In genomic region chr2:189519631-189520387, GRCh38 we compare ENCODE assay signal across 22 cellular contexts.
DNase-seq lines count a peak whose midpoint lies in the region; ATAC-seq and TF ChIP-seq lines count a peak whose summit lies in the region.
"Had no signal": no experiment of that assay in that cellular context is flagged by ENCODE, and none has a peak within 500 bp of the region (broad histone marks: within the 10 kb centered on the region; RNA-seq: fewer than 3 reads in every experiment).

No MANE protein-coding gene starts in this region.

- no peak overlapping the region for H3K9ac ChIP-seq in neuronal stem cell (ENCODE audit: low read depth, low read length, poor library complexity)

- TF ChIP-seq CTCF in GM23338 (conservative IDR thresholded peaks at IDR 0.05; ENCODE audit: low read depth in 2 of 2) (peak in 1 of 2 experiments; percentile 43; a peak in 2 of 4 replicates), WTC11 (IDR thresholded peaks at IDR 0.05) (no peak)

- H2BK12ac ChIP-seq in neuronal stem cell (ENCODE audit: low read length): no peak overlapping the region

- no peaks in the 10 kb centered on the region for H3K36me3 Mint-ChIP-seq in GM23338 (ENCODE audit: low read depth)
- no peaks in the 10 kb centered on the region for H3K36me3 Mint-ChIP-seq in WTC11
- H3K36me3 Mint-ChIP-seq: CD8-positive, alpha-beta memory T cell; IgD-negative memory B cell had no signal

- no CpG with 5 or more reads among the region's 6 CpGs for WGBS in neuronal stem cell (ENCODE audit: extremely low coverage in 2 of 2, insufficient read length in 2 of 2, insufficient replicate concordance in 1 of 2), 2 donors

- H3K18ac ChIP-seq in neuronal stem cell (ENCODE audit: low read length): no peak overlapping the region

- ATAC-seq in GM23338: peak; percentile 89
- ATAC-seq in WTC11: peak; percentile 86
- ATAC-seq in HG02973 (IDR thresholded peaks at IDR 0.05; ENCODE audit: unreplicated experiment): no peak

- POLR2A ChIA-PET in WTC11 (lab: Charles Lee): no interaction called here

- no peak overlapping the region for H2BK5ac ChIP-seq in neuronal stem cell (ENCODE audit: low read length)

- no peak overlapping the region for H3K4ac ChIP-seq in neuronal stem cell (ENCODE audit: low read length)

- H4K91ac ChIP-seq in neuronal stem cell (ENCODE audit: low read depth, low read length, poor library complexity): no peak overlapping the region

- H4K20me1 ChIP-seq in GM23338 (replicated peaks; ENCODE audit: insufficient read depth): no peaks in the 10 kb centered on the region

- H3K4me1 ChIP-seq in GM23338 (ENCODE audit: insufficient read depth) (no peaks in the 10 kb centered on the region), neuronal stem cell (ENCODE audit: control insufficient read depth in 2 of 2, insufficient read depth in 1 of 2, low read depth in 1 of 2, low read length in 2 of 2) (peaks cover 0 to 4% of the 10 kb centered on the region in 2 donors)

- H3K14ac ChIP-seq in neuronal stem cell (ENCODE audit: low read length): no peak overlapping the region

- H3K4me3 Mint-ChIP-seq in GM23338: no peak overlapping the region
- H3K4me3 Mint-ChIP-seq in WTC11: no peak overlapping the region
- H3K4me3 Mint-ChIP-seq: CD8-positive, alpha-beta memory T cell; IgD-negative memory B cell had no signal

- no peak overlapping the region for H3K4me2 ChIP-seq in GM23338
- H3K4me2 ChIP-seq in neuronal stem cell (ENCODE audit: insufficient read depth, low read length, poor library complexity, severe bottlenecking): no peak overlapping the region

- H2BK15ac ChIP-seq in neuronal stem cell (ENCODE audit: low read length): no peak overlapping the region

- H3K9me3 ChIP-seq in neuronal stem cell (replicated peaks in 1 of 2; ENCODE audit: control insufficient read depth in 2 of 2, insufficient read depth in 1 of 2, low read depth in 1 of 2, low read length in 2 of 2): no peaks in the 10 kb centered on the region

- H2BK120ac ChIP-seq in neuronal stem cell (ENCODE audit: low read depth, low read length): no peak overlapping the region

- no peaks in the 10 kb centered on the region for H3K79me2 ChIP-seq in GM23338 (replicated peaks; ENCODE audit: insufficient read depth)

- DNase-seq in GM23338 (ENCODE audit: low spot score) (peak; percentile 18), WTC11 (ENCODE audit: low spot score) (no peak), iPS-NIHi7 (ENCODE audit: extremely low spot score) (peak; percentile 33), neuronal stem cell (ENCODE audit: low spot score) (no peak), NCI-H748 (lab: John Stamatoyannopoulos, UW; ENCODE audit: unreplicated experiment) (no peak), SKM-1 treated with dmso at 0.1 percent for 144 hours (lab: John Stamatoyannopoulos, UW; ENCODE audit: unreplicated experiment) (no peak)
- DNase-seq: Calu3; CD8-positive, alpha-beta memory T cell; DMS153; Karpas-422; MV-4-11; NCI-H1105 treated with DMSO at 0.1 percent for 48 hours; NCI-H2029 treated with DMSO at 0.1 percent for 48 hours; NCI-H2171; NCI-H345; NCI-H524; OCI-M1; Right ventricle myocardium superior had no signal

- H3K4me1 Mint-ChIP-seq in GM23338: peaks cover 5% of the 10 kb centered on the region
- H3K4me1 Mint-ChIP-seq in WTC11: peaks cover 5% of the 10 kb centered on the region
- H3K4me1 Mint-ChIP-seq: CD8-positive, alpha-beta memory T cell; IgD-negative memory B cell had no signal

- no peak overlapping the region for H2AK5ac ChIP-seq in neuronal stem cell (ENCODE audit: low read depth, low read length)

- H3K79me1 ChIP-seq in neuronal stem cell (ENCODE audit: low read depth, low read length): no peaks in the 10 kb centered on the region

- H3K23ac ChIP-seq in neuronal stem cell (ENCODE audit: low read depth, low read length, poor library complexity): no peak overlapping the region

- no peak overlapping the region for H3K27ac ChIP-seq in GM23338 (ENCODE audit: low read depth)
- no peak overlapping the region for H3K27ac ChIP-seq in neuronal stem cell (replicated peaks; ENCODE audit: low read length)
- H3K27ac ChIP-seq: C4-2B, SK-N-MC had no signal

- no peaks in the 10 kb centered on the region for H3K27me3 ChIP-seq in GM23338 (ENCODE audit: insufficient read depth)
- H3K27me3 ChIP-seq in neuronal stem cell (ENCODE audit: control insufficient read depth in 3 of 3, insufficient read depth in 3 of 3, low read depth in 1 of 3, low read length in 3 of 3): no peaks in the 10 kb centered on the region

- H2AFZ ChIP-seq in GM23338: no peak overlapping the region
- H2AFZ ChIP-seq in neuronal stem cell (ENCODE audit: low read length): peak overlapping the region; percentile 5

- no peaks in the 10 kb centered on the region for H3K9me2 ChIP-seq in GM23338 (ENCODE audit: insufficient read depth)

- H3K27ac Mint-ChIP-seq in GM23338 (no peak overlapping the region), WTC11 (no peak overlapping the region)
- H3K27ac Mint-ChIP-seq: CD8-positive, alpha-beta memory T cell; IgD-negative memory B cell had no signal

- H3K36me3 ChIP-seq in GM23338 (ENCODE audit: insufficient read depth): no peaks in the 10 kb centered on the region
- no peaks in the 10 kb centered on the region for H3K36me3 ChIP-seq in neuronal stem cell (replicated peaks in 1 of 2; ENCODE audit: control insufficient read depth in 2 of 2, insufficient read depth in 2 of 2, low read length in 2 of 2)

- no peak overlapping the region for H3K4me3 ChIP-seq in GM23338
- H3K4me3 ChIP-seq in neuronal stem cell (ENCODE audit: low read length in 2 of 2): no peak overlapping the region
- H3K4me3 ChIP-seq: SK-N-MC had no signal

- H3F3A ChIP-seq in GM23338 (replicated peaks; ENCODE audit: low read depth): no peaks in the 10 kb centered on the region

- H3K27me3 Mint-ChIP-seq in GM23338 (ENCODE audit: insufficient read depth, low read depth, poor library complexity) (peaks cover 3% of the 10 kb centered on the region), WTC11 (ENCODE audit: low read depth) (no peaks in the 10 kb centered on the region)

- no peak overlapping the region for H4K8ac ChIP-seq in neuronal stem cell (ENCODE audit: low read depth, low read length)

- CTCF ChIA-PET in WTC11 (lab: Charles Lee): interaction anchor here (0.8 to 1.0 kb wide), 2 partner anchors 87 to 114 kb away, joined by 3 to 4 read pairs; no protein-coding TSS in a partner anchor

- H3K9me3 Mint-ChIP-seq in GM23338 (no peaks in the 10 kb centered on the region), WTC11 (no peaks in the 10 kb centered on the region)
- H3K9me3 Mint-ChIP-seq: CD8-positive, alpha-beta memory T cell had no signal

TF ChIP-seq in GM23338, 12 proteins besides CTCF, POLR2A, EP300 and RAD21 (continues in another document):
- TF ChIP-seq REST (IDR thresholded peaks at IDR 0.05; ENCODE audit: unreplicated experiment) (no peak), EZH2phosphoT487 (IDR thresholded peaks at IDR 0.05; ENCODE audit: unreplicated experiment) (no peak), NANOG (IDR thresholded peaks at IDR 0.05; ENCODE audit: borderline replicate concordance) (no peak)

TF ChIP-seq in WTC11, 78 proteins besides CTCF, POLR2A, EP300 and RAD21:
- TF ChIP-seq NFE2L1 (CRISPR knock-in tag; IDR thresholded peaks at IDR 0.05): no peak
- TF ChIP-seq, protein P1, sequence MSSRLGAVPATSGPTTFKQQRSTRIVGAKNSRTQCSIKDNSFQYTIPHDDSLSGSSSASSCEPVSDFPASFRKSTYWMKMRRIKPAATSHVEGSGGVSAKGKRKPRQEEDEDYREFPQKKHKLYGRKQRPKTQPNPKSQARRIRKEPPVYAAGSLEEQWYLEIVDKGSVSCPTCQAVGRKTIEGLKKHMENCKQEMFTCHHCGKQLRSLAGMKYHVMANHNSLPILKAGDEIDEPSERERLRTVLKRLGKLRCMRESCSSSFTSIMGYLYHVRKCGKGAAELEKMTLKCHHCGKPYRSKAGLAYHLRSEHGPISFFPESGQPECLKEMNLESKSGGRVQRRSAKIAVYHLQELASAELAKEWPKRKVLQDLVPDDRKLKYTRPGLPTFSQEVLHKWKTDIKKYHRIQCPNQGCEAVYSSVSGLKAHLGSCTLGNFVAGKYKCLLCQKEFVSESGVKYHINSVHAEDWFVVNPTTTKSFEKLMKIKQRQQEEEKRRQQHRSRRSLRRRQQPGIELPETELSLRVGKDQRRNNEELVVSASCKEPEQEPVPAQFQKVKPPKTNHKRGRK (CRISPR knock-in tag; IDR thresholded peaks at IDR 0.05; ENCODE audit: borderline replicate concordance): no peak
- TF ChIP-seq, protein P2, sequence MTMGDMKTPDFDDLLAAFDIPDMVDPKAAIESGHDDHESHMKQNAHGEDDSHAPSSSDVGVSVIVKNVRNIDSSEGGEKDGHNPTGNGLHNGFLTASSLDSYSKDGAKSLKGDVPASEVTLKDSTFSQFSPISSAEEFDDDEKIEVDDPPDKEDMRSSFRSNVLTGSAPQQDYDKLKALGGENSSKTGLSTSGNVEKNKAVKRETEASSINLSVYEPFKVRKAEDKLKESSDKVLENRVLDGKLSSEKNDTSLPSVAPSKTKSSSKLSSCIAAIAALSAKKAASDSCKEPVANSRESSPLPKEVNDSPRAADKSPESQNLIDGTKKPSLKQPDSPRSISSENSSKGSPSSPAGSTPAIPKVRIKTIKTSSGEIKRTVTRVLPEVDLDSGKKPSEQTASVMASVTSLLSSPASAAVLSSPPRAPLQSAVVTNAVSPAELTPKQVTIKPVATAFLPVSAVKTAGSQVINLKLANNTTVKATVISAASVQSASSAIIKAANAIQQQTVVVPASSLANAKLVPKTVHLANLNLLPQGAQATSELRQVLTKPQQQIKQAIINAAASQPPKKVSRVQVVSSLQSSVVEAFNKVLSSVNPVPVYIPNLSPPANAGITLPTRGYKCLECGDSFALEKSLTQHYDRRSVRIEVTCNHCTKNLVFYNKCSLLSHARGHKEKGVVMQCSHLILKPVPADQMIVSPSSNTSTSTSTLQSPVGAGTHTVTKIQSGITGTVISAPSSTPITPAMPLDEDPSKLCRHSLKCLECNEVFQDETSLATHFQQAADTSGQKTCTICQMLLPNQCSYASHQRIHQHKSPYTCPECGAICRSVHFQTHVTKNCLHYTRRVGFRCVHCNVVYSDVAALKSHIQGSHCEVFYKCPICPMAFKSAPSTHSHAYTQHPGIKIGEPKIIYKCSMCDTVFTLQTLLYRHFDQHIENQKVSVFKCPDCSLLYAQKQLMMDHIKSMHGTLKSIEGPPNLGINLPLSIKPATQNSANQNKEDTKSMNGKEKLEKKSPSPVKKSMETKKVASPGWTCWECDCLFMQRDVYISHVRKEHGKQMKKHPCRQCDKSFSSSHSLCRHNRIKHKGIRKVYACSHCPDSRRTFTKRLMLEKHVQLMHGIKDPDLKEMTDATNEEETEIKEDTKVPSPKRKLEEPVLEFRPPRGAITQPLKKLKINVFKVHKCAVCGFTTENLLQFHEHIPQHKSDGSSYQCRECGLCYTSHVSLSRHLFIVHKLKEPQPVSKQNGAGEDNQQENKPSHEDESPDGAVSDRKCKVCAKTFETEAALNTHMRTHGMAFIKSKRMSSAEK (CRISPR knock-in tag; IDR thresholded peaks at IDR 0.05; ENCODE audit: borderline replicate concordance): no peak
- no peak for TF ChIP-seq MYBL2 (CRISPR knock-in tag; IDR thresholded peaks at IDR 0.05)

Comparison
In these comparisons a context has a peak if more than half of its experiments do, and no peak if none do; other contexts are left out.
1. DNase-seq: peak in GM23338 (single experiment) and iPS-NIHi7 (single experiment); none in WTC11 (single experiment), neuronal stem cell (single experiment), NCI-H748 (single experiment) and SKM-1 treated with dmso at 0.1 percent for 144 hours (single experiment).